In genomic region chr10:102384053-102384452, GRCh38 we compare ENCODE assay signal across 10 cellular contexts. TPM values are rescaled to one million over a fixed set of nuclear protein-coding genes. Genes with fewer than 3 reads are reported as not detected.
DNase-seq lines count a peak whose midpoint lies in the region; ATAC-seq and TF ChIP-seq lines count a peak whose summit lies in the region.
"Had no signal": no experiment of that assay in that cellular context is flagged by ENCODE, and none has a peak within 500 bp of the region (broad histone marks: within the 10 kb centered on the region; RNA-seq: fewer than 3 reads in every experiment).

No MANE protein-coding gene starts in this region.

- peak overlapping the region; percentile 20 for H3K27ac Mint-ChIP-seq in T-helper 2 cell treated with Interferon-gamma antibody and Interleukin-4, amounts not matched to agents 5 μg/mL and 100 μg/mL, for 36 hours
- no peak overlapping the region for H3K27ac Mint-ChIP-seq in endodermal cell

- no peaks in the 10 kb centered on the region for H3K36me3 ChIP-seq in MM.1S (replicated peaks; ENCODE audit: insufficient read depth, low read length)
- peaks cover 19% of the 10 kb centered on the region for H3K36me3 ChIP-seq in endodermal cell (ENCODE audit: control insufficient read depth, insufficient read depth, low read length)
- H3K36me3 ChIP-seq in spleen, result peaks cover 3 to 48% (median 39%) of the 10 kb centered on the region in 6 donors
- H3K36me3 ChIP-seq: ovary had no signal

- H3K27me3 Mint-ChIP-seq in T-helper 2 cell treated with Interferon-gamma antibody and Interleukin-4, amounts not matched to agents 5 μg/mL and 100 μg/mL, for 36 hours (ENCODE audit: low read depth), result no peaks in the 10 kb centered on the region
- H3K27me3 Mint-ChIP-seq in endodermal cell (ENCODE audit: insufficient read depth), result no peaks in the 10 kb centered on the region

- no peak for ATAC-seq in HG03354 (IDR thresholded peaks at IDR 0.05; ENCODE audit: poor library complexity, severe bottlenecking, unreplicated experiment)
- no peak for ATAC-seq in GM18907 (IDR thresholded peaks at IDR 0.05; ENCODE audit: unreplicated experiment)
- ATAC-seq in GM18909 (IDR thresholded peaks at IDR 0.05; ENCODE audit: poor library complexity, unreplicated experiment), result no peak

- no peaks in the 10 kb centered on the region for H3K9me3 ChIP-seq in MM.1S (replicated peaks; ENCODE audit: insufficient read depth, low read length)
- no peaks in the 10 kb centered on the region for H3K9me3 ChIP-seq in endodermal cell (ENCODE audit: control insufficient read depth, low read length)
- no peaks in the 10 kb centered on the region for H3K9me3 ChIP-seq in spleen
- H3K9me3 ChIP-seq: ovary had no signal

- no peak overlapping the region for H3K4me3 Mint-ChIP-seq in T-helper 2 cell treated with Interferon-gamma antibody and Interleukin-4, amounts not matched to agents 5 μg/mL and 100 μg/mL, for 36 hours
- no peak overlapping the region for H3K4me3 Mint-ChIP-seq in endodermal cell

- H3K9ac ChIP-seq in MM.1S (ENCODE audit: low read length) (no peak overlapping the region), endodermal cell (ENCODE audit: extremely low read depth, low read length, poor library complexity, severe bottlenecking) (no peak overlapping the region)

- no peak for TF ChIP-seq POLR2A in spleen (IDR thresholded peaks at IDR 0.05)

- H3K27ac ChIP-seq in MM.1S (ENCODE audit: low read length), result no peak overlapping the region
- H3K27ac ChIP-seq in endodermal cell (ENCODE audit: low read depth, low read length), result no peak overlapping the region
- H3K27ac ChIP-seq in spleen, result no peak overlapping the region
- H3K27ac ChIP-seq: ovary had no signal

- no peak for DNase-seq in T-helper 2 cell treated with Interferon-gamma antibody and Interleukin-4, amounts not matched to agents 5 μg/mL and 100 μg/mL, for 36 hours (ENCODE audit: low spot score)
- DNase-seq in T-helper 2 cell (no peak), MM.1S (no peak), endodermal cell (peak; percentile 82), spleen (peak; percentile 10)
- DNase-seq: effector memory CD4-positive, alpha-beta T cell; ovary had no signal

- 70 to 100% methylated on average over 2 to 6 of the region's 6 CpGs for WGBS in endodermal cell (ENCODE audit: insufficient coverage in 1 of 2, insufficient read length in 1 of 2), 2 experiments
- 52 to 65% (median 63%) methylated on average over 6 of the region's 6 CpGs for WGBS in spleen, 5 donors

- no peak overlapping the region for H3K4me2 ChIP-seq in MM.1S (ENCODE audit: low read depth, low read length)

- no peaks in the 10 kb centered on the region for H4K20me1 ChIP-seq in MM.1S (ENCODE audit: insufficient read depth, low read length)

- H3K36me3 Mint-ChIP-seq in T-helper 2 cell treated with Interferon-gamma antibody and Interleukin-4, amounts not matched to agents 5 μg/mL and 100 μg/mL, for 36 hours (ENCODE audit: low read depth), result peaks cover 27% of the 10 kb centered on the region
- H3K36me3 Mint-ChIP-seq in endodermal cell (ENCODE audit: low read depth), result peaks cover 27% of the 10 kb centered on the region

- H3K4me3 ChIP-seq in MM.1S (ENCODE audit: low read length), result no peak overlapping the region
- H3K4me3 ChIP-seq in endodermal cell (ENCODE audit: low read length), result no peak overlapping the region
- H3K4me3 ChIP-seq in spleen, result no peak overlapping the region
- H3K4me3 ChIP-seq: ovary had no signal

- H3F3A ChIP-seq in MM.1S (ENCODE audit: insufficient read depth, low read length), result no peaks in the 10 kb centered on the region

- H3K79me2 ChIP-seq in MM.1S (ENCODE audit: low read length), result no peaks in the 10 kb centered on the region

- H3K9me3 Mint-ChIP-seq in T-helper 2 cell treated with Interferon-gamma antibody and Interleukin-4, amounts not matched to agents 5 μg/mL and 100 μg/mL, for 36 hours, result no peaks in the 10 kb centered on the region
- no peaks in the 10 kb centered on the region for H3K9me3 Mint-ChIP-seq in endodermal cell

- intact Hi-C loops in spleen (cut with DNase I; ENCODE audit: low total_unique reads), result no loop called here

- H3K27me3 ChIP-seq in MM.1S (replicated peaks; ENCODE audit: insufficient read depth, low read length) (no peaks in the 10 kb centered on the region), endodermal cell (ENCODE audit: control insufficient read depth, insufficient read depth, low read length, poor library complexity, severe bottlenecking) (no peaks in the 10 kb centered on the region), spleen (replicated peaks in 1 of 7) (no peaks in the 10 kb centered on the region)
- H3K27me3 ChIP-seq: ovary had no signal

- no peak overlapping the region for H2AFZ ChIP-seq in MM.1S (ENCODE audit: low read length)

- TF ChIP-seq CTCF in MM.1S (IDR thresholded peaks at IDR 0.05; ENCODE audit: low read length) (0 out of 2 replicates have a peak, but pooled peaks have one; percentile 7), endodermal cell (conservative IDR thresholded peaks at IDR 0.05) (peak; percentile 75), spleen (IDR thresholded peaks at IDR 0.05 in 8 of 11, conservative IDR thresholded peaks at IDR 0.05 in 3 of 11) (peak in 2 of 11 experiments; percentile 9 to 22)

- H3K4me1 ChIP-seq in MM.1S (ENCODE audit: low read length) (no peaks in the 10 kb centered on the region), endodermal cell (ENCODE audit: control insufficient read depth, insufficient read depth, low read length) (no peaks in the 10 kb centered on the region), spleen (peaks cover 2 to 15% (median 7%) of the 10 kb centered on the region in 6 donors)

- H3K4me1 Mint-ChIP-seq in T-helper 2 cell treated with Interferon-gamma antibody and Interleukin-4, amounts not matched to agents 5 μg/mL and 100 μg/mL, for 36 hours (ENCODE audit: low read depth), result no peaks in the 10 kb centered on the region
- no peaks in the 10 kb centered on the region for H3K4me1 Mint-ChIP-seq in endodermal cell

- no peaks in the 10 kb centered on the region for H3K9me2 ChIP-seq in MM.1S (replicated peaks; ENCODE audit: insufficient read depth, low read length)

RNA-seq across cellular contexts. Expression of gene NFKB2, which starts 11.5 kb away (rescaled TPM):
- total RNA-seq in endodermal cell, result 10 to 100 TPM; 28.7 to 45.2 TPM
- polyA plus RNA-seq in endodermal cell (2013, experiment 1 of 2), result 19.9 TPM
- polyA plus RNA-seq in endodermal cell (2013, experiment 2 of 2), result 19.9 TPM
- 100 to 1,000 TPM in 3 of 7 donors, 10 to 100 TPM in 4; 51.6 to 161 (median 75.2) TPM for total RNA-seq in spleen
- 10 to 100 TPM; 34.7 to 55.2 (median 51.9) TPM for polyA plus RNA-seq in spleen

RNA-seq across cellular contexts. Expression of gene PSD, which starts 34.5 kb away (rescaled TPM):
- total RNA-seq in endodermal cell, result 1 to 10 TPM; 2.8 to 8.3 TPM
- polyA plus RNA-seq in endodermal cell (2013, experiment 1 of 2), result 9.2 TPM
- 9.9 TPM for polyA plus RNA-seq in endodermal cell (2013, experiment 2 of 2)
- 1 to 10 TPM in 6 of 7 donors, under 1 TPM in 1; 0.59 to 2.5 (median 1.3) TPM for total RNA-seq in spleen
- 1 to 10 TPM in 2 of 3 donors, under 1 TPM in 1; 0.65 to 1.1 (median 1.0) TPM for polyA plus RNA-seq in spleen

RNA-seq across cellular contexts. Expression of gene FBXL15, which starts 36.6 kb away (rescaled TPM):
- 10 to 100 TPM in 1 of 2 donors, 1 to 10 TPM in 1; 9.7 to 11.4 TPM for total RNA-seq in endodermal cell
- 9.3 TPM for polyA plus RNA-seq in endodermal cell (2013, experiment 1 of 2)
- 10.1 TPM for polyA plus RNA-seq in endodermal cell (2013, experiment 2 of 2)
- total RNA-seq in spleen, result 10 to 100 TPM; 16.7 to 27.9 (median 22.8) TPM
- polyA plus RNA-seq in spleen, result 10 to 100 TPM; 17.6 to 28.7 (median 23.6) TPM

RNA-seq across cellular contexts. Expression of gene CUEDC2, which starts 48.3 kb away (rescaled TPM):
- total RNA-seq in endodermal cell (10 to 100 TPM; 51.7 to 82.9 TPM), spleen (10 to 100 TPM; 35.3 to 48.4 (median 43.0) TPM)
- polyA plus RNA-seq in endodermal cell (2013, experiment 1 of 2), result 103 TPM
- polyA plus RNA-seq in endodermal cell (2013, experiment 2 of 2), result 91.7 TPM
- polyA plus RNA-seq in spleen, result 10 to 100 TPM; 48.5 to 59.1 (median 58.7) TPM

Comparison
In these comparisons a context has a peak if more than half of its experiments do, and no peak if none do; other contexts are left out.
1. DNase-seq: peak in endodermal cell (single experiment) and spleen (single experiment); none in T-helper 2 cell treated with Interferon-gamma antibody and Interleukin-4, amounts not matched to agents 5 μg/mL and 100 μg/mL, for 36 hours (single experiment), T-helper 2 cell (0 of 5) and MM.1S (single experiment).